ENCODE assay signal across 7 cellular contexts in the genomic region with DNA sequence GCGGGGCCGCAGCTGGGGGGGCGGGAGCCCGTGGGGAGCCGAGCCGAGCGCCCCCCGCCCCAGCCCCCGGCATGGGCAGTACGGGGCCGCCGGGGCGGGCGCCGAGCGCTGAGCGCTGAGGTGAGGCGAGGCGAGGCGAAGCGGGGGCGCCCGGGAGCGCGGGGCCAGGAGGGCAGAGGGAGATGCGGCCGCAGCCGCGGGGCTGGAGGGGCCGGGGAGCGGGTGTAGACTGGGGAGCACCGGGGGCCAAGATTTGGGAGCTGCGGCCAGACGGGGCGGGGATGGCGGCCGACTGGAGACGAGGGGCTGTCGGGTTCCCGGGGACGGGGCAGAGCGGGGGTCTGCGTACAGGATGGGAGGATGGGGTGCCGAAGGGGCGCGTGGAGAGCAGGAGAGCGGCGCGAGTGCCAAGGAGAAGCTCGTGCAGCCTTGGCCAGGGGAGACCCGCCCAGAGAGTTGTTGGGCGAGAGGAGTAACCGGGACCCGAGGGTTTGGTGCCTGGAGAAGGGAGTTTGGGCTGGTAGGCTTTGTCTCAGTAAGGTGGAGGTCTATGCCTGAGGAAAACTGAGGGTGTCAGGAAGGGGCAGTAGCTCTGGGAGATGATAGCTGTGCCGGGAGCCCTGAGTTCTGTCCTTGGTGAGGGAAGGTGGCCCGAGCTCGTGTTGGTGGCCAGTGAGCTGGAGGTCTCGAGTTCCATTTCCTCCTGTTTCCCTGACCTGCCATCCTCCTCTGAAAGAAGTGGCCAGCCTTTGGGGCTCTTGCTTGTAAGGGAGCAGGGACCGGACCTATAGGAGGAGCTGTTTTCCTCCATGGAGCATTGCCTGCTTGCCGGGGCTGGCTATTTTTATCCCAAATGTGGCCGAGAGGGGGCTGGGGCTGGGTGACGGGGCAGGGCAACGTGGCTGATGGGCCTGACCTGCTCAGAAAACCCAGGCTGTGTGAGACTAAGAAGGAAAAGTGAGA. TPM values are rescaled to one million over a fixed set of nuclear protein-coding genes. Genes with fewer than 3 reads are reported as not detected.
A peak's percentile ranks its signal among the peaks of the same experiment; 100 is the strongest.
DNase-seq lines count a peak whose midpoint lies in the region; ATAC-seq and TF ChIP-seq lines count a peak whose summit lies in the region.

No MANE protein-coding gene starts in this region.

- H3K4me3 ChIP-seq in coronary artery (peak overlapping the region; percentile 84), kidney epithelial cell (ENCODE audit: low read depth, low read length) (peak overlapping the region; percentile 75), smooth muscle cell (peak overlapping the region; percentile 66)

- H3K27me3 ChIP-seq in kidney epithelial cell (ENCODE audit: control insufficient read depth, insufficient read depth, low read length), result peaks cover 20% of the 10 kb centered on the region
- no peaks in the 10 kb centered on the region for H3K27me3 ChIP-seq in smooth muscle cell (ENCODE audit: low read depth)

- H3K4me2 ChIP-seq in smooth muscle cell, result peak overlapping the region; percentile 97

- no peak for ATAC-seq in HG03469 (IDR thresholded peaks at IDR 0.05; ENCODE audit: unreplicated experiment)

- H3K79me2 ChIP-seq in smooth muscle cell (ENCODE audit: low read depth), result peaks cover 7% of the 10 kb centered on the region

- peaks cover 32% of the 10 kb centered on the region for H4K20me1 ChIP-seq in smooth muscle cell (ENCODE audit: low read depth)

- DNase-seq in HUDEP-2 (lab: John Stamatoyannopoulos, UW; ENCODE audit: unreplicated experiment in 76 of 76) (peak in 52 of 76 experiments; percentile 4 to 67 (median 42)), SW 1271 (lab: John Stamatoyannopoulos, UW) (peak; percentile 16 to 68), coronary artery (ENCODE audit: low spot score) (peak; percentile 93), kidney epithelial cell (ENCODE audit: low read depth) (peak; percentile 37), smooth muscle cell (lab: John Stamatoyannopoulos, UW; ENCODE audit: unreplicated experiment) (peak; percentile 61)

- H3K36me3 ChIP-seq in ES-I3 (ENCODE audit: insufficient read depth, low read length), result no peaks in the 10 kb centered on the region; the same call in 1 of the 2 replicates
- no peaks in the 10 kb centered on the region for H3K36me3 ChIP-seq in kidney epithelial cell (ENCODE audit: control insufficient read depth, insufficient read depth, low read length)
- no peaks in the 10 kb centered on the region for H3K36me3 ChIP-seq in smooth muscle cell (ENCODE audit: low read depth)

- H3K9me3 ChIP-seq in ES-I3 (ENCODE audit: control insufficient read depth, insufficient read depth, low read length), result no peaks in the 10 kb centered on the region
- H3K9me3 ChIP-seq in smooth muscle cell (replicated peaks; ENCODE audit: low read depth), result no peaks in the 10 kb centered on the region

- TF ChIP-seq CTCF in coronary artery (IDR thresholded peaks at IDR 0.05) (no peak), kidney epithelial cell (IDR thresholded peaks at IDR 0.05; ENCODE audit: insufficient read depth, low read length, poor library complexity, severe bottlenecking) (peak; percentile 82), smooth muscle cell (IDR thresholded peaks at IDR 0.05; ENCODE audit: borderline replicate concordance, insufficient read depth, poor library complexity, severe bottlenecking) (peak; percentile 48)

- H3K4me1 ChIP-seq in ES-I3 (ENCODE audit: insufficient read depth, low read length) (peaks cover 26% of the 10 kb centered on the region), smooth muscle cell (ENCODE audit: low read depth) (peaks cover 22% of the 10 kb centered on the region)

- WGBS in smooth muscle cell (ENCODE audit: low lambda C conversion rate), result 3% methylated on average over 25 of the region's 63 CpGs

- peaks cover 2% of the 10 kb centered on the region for H3F3A ChIP-seq in smooth muscle cell (ENCODE audit: low read depth)

- H3K27ac ChIP-seq in coronary artery (peak overlapping the region; percentile 98 to 100), smooth muscle cell (ENCODE audit: low read depth) (peak overlapping the region; percentile 85)

- H2AFZ ChIP-seq in smooth muscle cell (ENCODE audit: low read depth), result peak overlapping the region; percentile 20

- peak overlapping the region; percentile 53 for H3K9ac ChIP-seq in ES-I3 (ENCODE audit: low read depth, low read length)
- H3K9ac ChIP-seq in smooth muscle cell (ENCODE audit: low read depth), result peak overlapping the region; percentile 82

RNA-seq across cellular contexts. Expression of a gene that starts 0.5 kb away (rescaled TPM):
- 30.9 and 45.2 TPM in 2 replicates for total RNA-seq in kidney epithelial cell
- total RNA-seq in smooth muscle cell, result 49.1 and 57.6 TPM in 2 replicates
- 19.6 and 20.7 TPM in 2 replicates for polyA plus RNA-seq in smooth muscle cell

RNA-seq across cellular contexts. Expression of a gene that starts 5.0 kb away (rescaled TPM):
- total RNA-seq in kidney epithelial cell (not detected in 2 replicates), smooth muscle cell (not detected in 2 replicates)
- 0.14 TPM in 1 of 2 replicates, not detected in the other for polyA plus RNA-seq in smooth muscle cell

RNA-seq across cellular contexts. Expression of a gene that starts 53.4 kb away (rescaled TPM):
- total RNA-seq in kidney epithelial cell, result 106 and 117 TPM in 2 replicates
- 57.8 and 73.7 TPM in 2 replicates for total RNA-seq in smooth muscle cell
- polyA plus RNA-seq in smooth muscle cell, result 89.7 and 91.6 TPM in 2 replicates

Comparison
In these comparisons a context has a peak if more than half of its experiments do, and no peak if none do; other contexts are left out.
1. DNase-seq: peak in every context shown above with its lines; median percentile 93 in coronary artery; 61 in smooth muscle cell; 42 in HUDEP-2; 42 in SW 1271; 37 in kidney epithelial cell.